In the genomic region with DNA sequence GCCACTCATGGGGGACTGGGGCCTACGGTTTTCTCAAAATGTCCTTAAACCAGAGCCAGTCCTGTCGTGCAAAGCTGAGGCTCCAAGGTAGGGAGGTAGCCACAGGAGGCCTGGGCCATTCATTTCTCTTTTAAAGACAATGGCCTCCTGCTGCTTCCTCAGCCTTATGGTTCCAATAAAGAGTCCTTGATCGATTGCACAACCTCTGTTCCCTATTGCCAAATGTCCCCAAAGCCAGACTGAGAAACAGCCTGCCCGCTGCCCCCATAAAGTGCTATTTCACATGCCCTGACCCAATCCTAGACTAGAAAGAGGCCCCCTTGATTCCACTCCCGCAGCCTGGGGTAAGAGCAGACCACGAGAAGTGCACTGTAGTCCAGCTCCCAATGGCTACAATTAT, we compare ENCODE assay signal across 10 cellular contexts.
DNase-seq lines count a peak whose midpoint lies in the region; ATAC-seq and TF ChIP-seq lines count a peak whose summit lies in the region.
"Had no signal": no experiment of that assay in that cellular context is flagged by ENCODE, and none has a peak within 500 bp of the region (broad histone marks: within the 10 kb centered on the region; RNA-seq: fewer than 3 reads in every experiment).

No MANE protein-coding gene starts in this region.

- H3K9me3 Mint-ChIP-seq in CD14-positive monocyte, result no peaks in the 10 kb centered on the region
- H3K9me3 Mint-ChIP-seq in central memory CD8-positive, alpha-beta T cell, result no peaks in the 10 kb centered on the region

- no peak for TF ChIP-seq CTCF in CD14-positive monocyte (IDR thresholded peaks at IDR 0.05)
- no peak for TF ChIP-seq CTCF in osteoblast (IDR thresholded peaks at IDR 0.05; ENCODE audit: extremely low read depth, low read depth, low read length)

- peaks cover 41% of the 10 kb centered on the region for H3K4me1 ChIP-seq in osteoblast (ENCODE audit: insufficient read depth, low read length)

- H3K4me2 ChIP-seq in osteoblast (ENCODE audit: insufficient read depth, low read length), result peak overlapping the region; percentile 30

- no peak for ATAC-seq in central memory CD8-positive, alpha-beta T cell (replicated peaks; ENCODE audit: extremely low read depth, poor library complexity, severe bottlenecking)
- no peak for ATAC-seq in HG02623 (IDR thresholded peaks at IDR 0.05; ENCODE audit: unreplicated experiment)

- H3K27me3 ChIP-seq in osteoblast (ENCODE audit: insufficient read depth, low read length), result no peaks in the 10 kb centered on the region

- peak overlapping the region; percentile 2 to 67 for H3K4me3 Mint-ChIP-seq in CD14-positive monocyte
- H3K4me3 Mint-ChIP-seq in central memory CD8-positive, alpha-beta T cell, result no peak overlapping the region

- H3K27me3 Mint-ChIP-seq in CD14-positive monocyte (ENCODE audit: low read depth in 3 of 3), result peaks cover 0 to 2% (median 0%) of the 10 kb centered on the region in 3 donors
- H3K27me3 Mint-ChIP-seq in central memory CD8-positive, alpha-beta T cell, result no peaks in the 10 kb centered on the region

- H3K36me3 Mint-ChIP-seq in CD14-positive monocyte, result peaks cover 64 to 65% of the 10 kb centered on the region in 2 donors
- peaks cover 39% of the 10 kb centered on the region for H3K36me3 Mint-ChIP-seq in central memory CD8-positive, alpha-beta T cell (ENCODE audit: insufficient read depth)

- no peaks in the 10 kb centered on the region for H3K9me3 ChIP-seq in osteoblast (ENCODE audit: low read depth, low read length)

- H4K20me1 ChIP-seq in osteoblast (ENCODE audit: insufficient read depth, low read length), result peaks cover 22% of the 10 kb centered on the region

- H3K4me3 ChIP-seq in osteoblast (ENCODE audit: insufficient read depth, low read length), result no peak overlapping the region

- peak overlapping the region; percentile 88 for H3K27ac ChIP-seq in osteoblast (ENCODE audit: low read depth, low read length)

- H3K27ac Mint-ChIP-seq in CD14-positive monocyte, result peak overlapping the region; percentile 93 to 98 (median 97)
- peak overlapping the region; percentile 69 for H3K27ac Mint-ChIP-seq in central memory CD8-positive, alpha-beta T cell (ENCODE audit: low read depth)

- no peak overlapping the region for H2AFZ ChIP-seq in osteoblast (ENCODE audit: low read length)

- peaks cover 80% of the 10 kb centered on the region for H3K79me2 ChIP-seq in osteoblast (ENCODE audit: insufficient read depth, low read length)

- peaks cover 71% of the 10 kb centered on the region for H3K36me3 ChIP-seq in osteoblast (ENCODE audit: insufficient read depth, low read length)

- 0 out of 2 replicates have a peak, but pooled peaks have one; percentile 15 for TF ChIP-seq EP300 in Ishikawa (IDR thresholded peaks at IDR 0.05; ENCODE audit: borderline replicate concordance)

- peaks cover 66% of the 10 kb centered on the region for H3K4me1 Mint-ChIP-seq in CD14-positive monocyte
- H3K4me1 Mint-ChIP-seq in central memory CD8-positive, alpha-beta T cell, result peaks cover 39% of the 10 kb centered on the region

- peak; percentile 54 for DNase-seq in CD14-positive monocyte (ENCODE audit: low spot score)
- no peak for DNase-seq in central memory CD8-positive, alpha-beta T cell (ENCODE audit: low spot score in 2 of 2)
- DNase-seq in osteoblast (ENCODE audit: insufficient read length, low spot score, missing footprints), result no peak
- DNase-seq in NCI-H748 (lab: John Stamatoyannopoulos, UW; ENCODE audit: unreplicated experiment), result no peak
- no peak for DNase-seq in stimulated activated CD4-positive, alpha-beta T cell treated with anti-CD3 and anti-CD28 coated beads, Interleukin-2, amount 100 ng/mL, for 24 hours
- no peak for DNase-seq in COR-L47 (lab: John Stamatoyannopoulos, UW)
- DNase-seq: mesendoderm, NCI-H2029 treated with DMSO at 0.1 percent for 48 hours had no signal

- intact Hi-C loops in CD14-positive monocyte (cut with micrococcal nuclease), result loop anchor here in 1 of 2 donors (5.0 kb wide), 1 partner anchor 47 kb away; no protein-coding TSS in a partner anchor

- no peak for TF ChIP-seq RAD21 in Ishikawa (IDR thresholded peaks at IDR 0.05; ENCODE audit: low read depth)

TF ChIP-seq in Ishikawa, 13 proteins besides CTCF, POLR2A, EP300 and RAD21:
- TF ChIP-seq CEBPB (IDR thresholded peaks at IDR 0.05), result peak; percentile 98
- TF ChIP-seq CREB1 (IDR thresholded peaks at IDR 0.05; ENCODE audit: low read depth), result no peak
- TF ChIP-seq TCF12 (IDR thresholded peaks at IDR 0.05; ENCODE audit: low read depth), result no peak
TF ChIP-seq in Ishikawa: peak in this region for 1.
